In the genomic region with DNA sequence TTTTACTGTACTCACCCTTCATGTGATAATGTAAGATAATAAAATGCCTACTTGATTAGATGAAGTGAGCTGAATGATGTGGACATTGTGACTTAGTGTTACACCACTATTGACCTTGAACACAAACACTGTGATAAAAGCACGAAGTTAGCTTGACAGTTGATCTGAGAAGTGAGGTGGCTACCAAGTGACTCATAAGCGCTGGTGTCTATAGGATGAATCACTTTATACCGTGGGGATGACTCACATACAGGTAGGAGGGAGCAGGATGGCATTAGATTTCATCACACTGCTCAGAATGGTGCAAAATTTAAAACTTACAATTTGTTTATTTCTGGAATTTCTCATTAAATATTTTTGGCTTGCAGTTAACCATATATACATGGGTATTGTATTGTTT, we compare ENCODE assay signal across 25 cellular contexts.
DNase-seq lines count a peak whose midpoint lies in the region; ATAC-seq and TF ChIP-seq lines count a peak whose summit lies in the region.
"Had no signal": no experiment of that assay in that cellular context is flagged by ENCODE, and none has a peak within 500 bp of the region (broad histone marks: within the 10 kb centered on the region; RNA-seq: fewer than 3 reads in every experiment).

No MANE protein-coding gene starts in this region.

- POLR2A ChIA-PET in IMR-90 (lab: Charles Lee; ENCODE audit: unreplicated experiment), result interaction anchor here (0.6 kb wide), 1 partner anchor 115 kb away, joined by 3 read pairs; no protein-coding TSS in a partner anchor

- dilution Hi-C loops in IMR-90 (cut with HindIII; ENCODE audit: low sequenced_read_pairs, unreplicated experiment) (no loop called here), mammary epithelial cell (cut with HindIII; ENCODE audit: low sequenced_read_pairs) (no loop called here)

- H3K9ac ChIP-seq in IMR-90 (ENCODE audit: low read depth, low read length) (no peak overlapping the region), mammary epithelial cell (ENCODE audit: insufficient read depth, low read length) (no peak overlapping the region), neural progenitor cell (no peak overlapping the region)
- H3K9ac ChIP-seq: BLaER1, KMS-11 had no signal

- TF ChIP-seq CTCF in IMR-90 (conservative IDR thresholded peaks at IDR 0.05; ENCODE audit: low read depth, low read length), result no peak
- no peak for TF ChIP-seq CTCF in mammary epithelial cell (conservative IDR thresholded peaks at IDR 0.05 in 1 of 2, IDR thresholded peaks at IDR 0.05 in 1 of 2; ENCODE audit: extremely low read depth in 1 of 2, insufficient read depth in 1 of 2, low read depth in 1 of 2, low read length in 2 of 2)
- no peak for TF ChIP-seq CTCF in neural progenitor cell (IDR thresholded peaks at IDR 0.05)
- no peak for TF ChIP-seq CTCF in left lung (IDR thresholded peaks at IDR 0.05)

- H3K23ac ChIP-seq in IMR-90 (ENCODE audit: low read depth, low read length), result no peak overlapping the region

- H2AFZ ChIP-seq in IMR-90 (replicated peaks; ENCODE audit: low read length, poor library complexity) (no peak overlapping the region), mammary epithelial cell (ENCODE audit: low read depth, low read length) (no peak overlapping the region), neural progenitor cell (replicated peaks) (no peak overlapping the region)

- H3K9me3 Mint-ChIP-seq in neural progenitor cell, result peaks cover 5% of the 10 kb centered on the region
- H3K9me3 Mint-ChIP-seq: stimulated activated memory B cell treated with anti-CD40 and anti-IgM and Interleukin-4, amounts not matched to agents 10 μg/mL and 1 μg/mL and 100 μg/mL, for 72 hours had no signal

- no peak overlapping the region for H3K4me3 Mint-ChIP-seq in neural progenitor cell
- H3K4me3 Mint-ChIP-seq: naive thymus-derived CD8-positive, alpha-beta T cell; stimulated activated memory B cell treated with anti-CD40 and anti-IgM and Interleukin-4, amounts not matched to agents 10 μg/mL and 1 μg/mL and 100 μg/mL, for 72 hours had no signal

- H4K5ac ChIP-seq in IMR-90 (ENCODE audit: low read depth, low read length), result no peak overlapping the region

- H4K91ac ChIP-seq in IMR-90 (ENCODE audit: insufficient read depth, low read depth, low read length), result no peak overlapping the region

- no peak overlapping the region for H2BK15ac ChIP-seq in IMR-90 (ENCODE audit: low read depth, low read length)

- no peak overlapping the region for H4K8ac ChIP-seq in IMR-90 (ENCODE audit: low read depth in 2 of 2, low read length in 2 of 2)

- no peak overlapping the region for H2BK5ac ChIP-seq in IMR-90 (ENCODE audit: low read depth, low read length, poor library complexity, severe bottlenecking)

- no peak overlapping the region for H3K56ac ChIP-seq in IMR-90 (ENCODE audit: extremely low read depth, insufficient read depth, low read length)

- TF ChIP-seq POLR2A in IMR-90 (IDR thresholded peaks at IDR 0.05; ENCODE audit: low read depth, low read length), result no peak

- H3K27ac ChIP-seq in IMR-90 (ENCODE audit: insufficient read depth, low read length), result no peak overlapping the region
- H3K27ac ChIP-seq in mammary epithelial cell (ENCODE audit: insufficient read depth, low read depth, low read length), result peak overlapping the region; percentile 35
- no peak overlapping the region for H3K27ac ChIP-seq in neural progenitor cell
- H3K27ac ChIP-seq in left lung, result no peak overlapping the region
- H3K27ac ChIP-seq: BLaER1, body of pancreas, KMS-11, SJSA1, tibial nerve had no signal

- H3K36me3 Mint-ChIP-seq in neural progenitor cell, result no peaks in the 10 kb centered on the region
- H3K36me3 Mint-ChIP-seq: naive thymus-derived CD8-positive, alpha-beta T cell; stimulated activated memory B cell treated with anti-CD40 and anti-IgM and Interleukin-4, amounts not matched to agents 10 μg/mL and 1 μg/mL and 100 μg/mL, for 72 hours had no signal

- H2AK9ac ChIP-seq in IMR-90 (replicated peaks; ENCODE audit: low read depth, low read length, poor library complexity), result no peak overlapping the region

- no peak overlapping the region for H3K4me2 ChIP-seq in IMR-90 (ENCODE audit: low read depth, low read length)
- peak overlapping the region; percentile 2 for H3K4me2 ChIP-seq in mammary epithelial cell (ENCODE audit: insufficient read depth, low read depth, low read length)
- no peak overlapping the region for H3K4me2 ChIP-seq in neural progenitor cell
- H3K4me2 ChIP-seq: BLaER1, KMS-11 had no signal

- H3K4me1 ChIP-seq in IMR-90 (ENCODE audit: control insufficient read depth, insufficient read depth, low read length) (no peaks in the 10 kb centered on the region), mammary epithelial cell (ENCODE audit: insufficient read depth, low read length) (no peaks in the 10 kb centered on the region), neural progenitor cell (peaks cover 8% of the 10 kb centered on the region), left lung (no peaks in the 10 kb centered on the region)
- H3K4me1 ChIP-seq: BLaER1, body of pancreas, SJSA1, tibial nerve had no signal

- H3K27me3 Mint-ChIP-seq in neural progenitor cell (ENCODE audit: insufficient read depth, low read depth), result no peaks in the 10 kb centered on the region
- H3K27me3 Mint-ChIP-seq: naive thymus-derived CD8-positive, alpha-beta T cell; progenitor cell of endocrine pancreas; stimulated activated memory B cell treated with anti-CD40 and anti-IgM and Interleukin-4, amounts not matched to agents 10 μg/mL and 1 μg/mL and 100 μg/mL, for 72 hours had no signal

- in situ Hi-C loops in IMR-90 (cut with MboI; ENCODE audit: low sequenced_read_pairs) (no loop called here), mammary epithelial cell (cut with MboI; ENCODE audit: low sequenced_read_pairs in 2 of 2) (no loop called here)

- no peak overlapping the region for H3K4ac ChIP-seq in IMR-90 (ENCODE audit: low read depth, low read length)

- H4K20me1 ChIP-seq in IMR-90 (ENCODE audit: insufficient read depth, low read length), result no peaks in the 10 kb centered on the region
- H4K20me1 ChIP-seq in mammary epithelial cell (ENCODE audit: insufficient read depth, low read length), result no peaks in the 10 kb centered on the region
- no peaks in the 10 kb centered on the region for H4K20me1 ChIP-seq in neural progenitor cell (ENCODE audit: low read depth)
- H4K20me1 ChIP-seq: BLaER1 had no signal

- H3K4me1 Mint-ChIP-seq in neural progenitor cell, result peaks cover 36% of the 10 kb centered on the region
- H3K4me1 Mint-ChIP-seq: naive thymus-derived CD8-positive, alpha-beta T cell; stimulated activated memory B cell treated with anti-CD40 and anti-IgM and Interleukin-4, amounts not matched to agents 10 μg/mL and 1 μg/mL and 100 μg/mL, for 72 hours had no signal

- H3K27ac Mint-ChIP-seq in neural progenitor cell, result peak overlapping the region; percentile 82
- H3K27ac Mint-ChIP-seq: naive thymus-derived CD8-positive, alpha-beta T cell; progenitor cell of endocrine pancreas; stimulated activated memory B cell treated with anti-CD40 and anti-IgM and Interleukin-4, amounts not matched to agents 10 μg/mL and 1 μg/mL and 100 μg/mL, for 72 hours had no signal

- no peaks in the 10 kb centered on the region for H3K36me3 ChIP-seq in IMR-90 (ENCODE audit: control insufficient read depth, insufficient read depth, low read length)
- H3K36me3 ChIP-seq in mammary epithelial cell (ENCODE audit: insufficient read depth, low read length), result no peaks in the 10 kb centered on the region
- H3K36me3 ChIP-seq in neural progenitor cell, result no peaks in the 10 kb centered on the region
- H3K36me3 ChIP-seq in left lung, result no peaks in the 10 kb centered on the region
- H3K36me3 ChIP-seq: BLaER1, SJSA1, tibial nerve had no signal

- no peaks in the 10 kb centered on the region for H3K9me1 ChIP-seq in IMR-90 (ENCODE audit: insufficient read depth, low read length)

- BruUV-seq in IMR-90 (replicated peaks; lab: Mats Ljungman, UMichigan), result no TSS peak
- BruUV-seq in mammary epithelial cell (replicated peaks; lab: Mats Ljungman, UMichigan), result no TSS peak

- intact Hi-C loops in IMR-90 (cut with micrococcal nuclease) (no loop called here), mammary epithelial cell (cut with micrococcal nuclease) (loop anchor here (1.0 to 5.0 kb wide), 2 partner anchors 55 to 152 kb away; no protein-coding TSS in a partner anchor), left lung (cut with DNase I) (no loop called here)

- H3K18ac ChIP-seq in IMR-90 (ENCODE audit: low read depth, low read length), result no peak overlapping the region

- H3K79me2 ChIP-seq in mammary epithelial cell (ENCODE audit: insufficient read depth, low read length) (no peaks in the 10 kb centered on the region), neural progenitor cell (ENCODE audit: low read depth) (no peaks in the 10 kb centered on the region)

- H3K27me3 ChIP-seq in IMR-90 (ENCODE audit: control insufficient read depth, insufficient read depth, low read length), result no peaks in the 10 kb centered on the region
- no peaks in the 10 kb centered on the region for H3K27me3 ChIP-seq in mammary epithelial cell (ENCODE audit: insufficient read depth, low read length)
- H3K27me3 ChIP-seq in neural progenitor cell, result no peaks in the 10 kb centered on the region
- no peaks in the 10 kb centered on the region for H3K27me3 ChIP-seq in left lung
- H3K27me3 ChIP-seq: BLaER1, body of pancreas, SJSA1, tibial nerve had no signal

- no CpG with 5 or more reads among the region's 3 CpGs for WGBS in IMR-90 (ENCODE audit: extremely low coverage in 2 of 2, insufficient read length in 1 of 2), 2 experiments
- WGBS in mammary epithelial cell (ENCODE audit: low coverage, missing lambda C conversion rate), result 0% methylated on average over 3 of the region's 3 CpGs

- H2AK5ac ChIP-seq in IMR-90 (ENCODE audit: low read depth, low read length), result no peak overlapping the region

- no peak overlapping the region for H2BK20ac ChIP-seq in IMR-90 (ENCODE audit: low read depth, low read length)

- no peaks in the 10 kb centered on the region for H3K79me1 ChIP-seq in IMR-90 (ENCODE audit: low read depth in 1 of 2, low read length in 2 of 2)

- H3K14ac ChIP-seq in IMR-90 (replicated peaks; ENCODE audit: low read depth, low read length), result no peak overlapping the region

- H3K4me3 ChIP-seq in IMR-90 (ENCODE audit: insufficient read depth, low read depth, low read length) (no peak overlapping the region), mammary epithelial cell (replicated peaks in 1 of 3; ENCODE audit: insufficient read depth in 1 of 3, low read depth in 2 of 3, low read length in 3 of 3) (no peak overlapping the region), neural progenitor cell (no peak overlapping the region), left lung (no peak overlapping the region)
- H3K4me3 ChIP-seq: BLaER1, body of pancreas, lung, SJSA1, tibial nerve had no signal

- no peaks in the 10 kb centered on the region for H3K9me3 ChIP-seq in IMR-90 (ENCODE audit: control insufficient read depth, insufficient read depth, low read length)
- peaks cover 2% of the 10 kb centered on the region for H3K9me3 ChIP-seq in mammary epithelial cell (replicated peaks; ENCODE audit: insufficient read depth, low read length)
- H3K9me3 ChIP-seq in neural progenitor cell (ENCODE audit: low read depth), result no peaks in the 10 kb centered on the region
- peaks cover 0 to 3% of the 10 kb centered on the region in 2 donors for H3K9me3 ChIP-seq in left lung
- H3K9me3 ChIP-seq: SJSA1 had no signal

- no peak for TF ChIP-seq RAD21 in IMR-90 (IDR thresholded peaks at IDR 0.05; ENCODE audit: low read length)

- no peaks in the 10 kb centered on the region for H3F3A ChIP-seq in neural progenitor cell (ENCODE audit: low read depth)

- CTCF ChIA-PET in IMR-90 (lab: Yijun Ruan, JAX), result no interaction called here
- CTCF ChIA-PET in mammary epithelial cell (lab: Charles Lee; ENCODE audit: low non-redundant PET), result no interaction called here

- DNase-seq in ELR (ENCODE audit: low read depth), result peak; percentile 36
- DNase-seq in IMR-90, result peak; percentile 25
- DNase-seq in mammary epithelial cell, result peak; percentile 83
- DNase-seq in neural progenitor cell (ENCODE audit: low spot score), result no peak
- no peak for DNase-seq in left lung
- no peak for DNase-seq in DMS79 (lab: John Stamatoyannopoulos, UW)
- DNase-seq: activated CD4-positive, alpha-beta T cell treated with anti-CD3 and anti-CD28 coated beads for 4 hours; activated naive CD4-positive, alpha-beta T cell treated with anti-CD3 and anti-CD28 coated beads, Interleukin-2, amount 50 U/mL, for 16 hours; activated T-cell treated with anti-CD3 and anti-CD28 coated beads for 4 hours; dermis blood vessel endothelial cell; erythroblast; GOT3; naive thymus-derived CD8-positive, alpha-beta T cell; NCI-H146; NCI-H2227 treated with DMSO at 0.1 percent for 48 hours; T1000 had no signal

- ATAC-seq in IMR-90 (ENCODE audit: low read depth) (no peak), left lung (no peak), GM18873 (IDR thresholded peaks at IDR 0.05; ENCODE audit: low FRiP score, unreplicated experiment) (no peak)
- ATAC-seq: body of pancreas; naive thymus-derived CD8-positive, alpha-beta T cell; stimulated activated memory B cell treated with anti-CD40 and anti-IgM and Interleukin-4, amounts not matched to agents 10 μg/mL and 1 μg/mL and 100 μg/mL, for 72 hours had no signal

- H2BK120ac ChIP-seq in IMR-90 (ENCODE audit: low read depth, low read length), result no peak overlapping the region

Comparison
In these comparisons a context has a peak if more than half of its experiments do, and no peak if none do; other contexts are left out.
1. DNase-seq: peak in ELR (single experiment), IMR-90 (single experiment) and mammary epithelial cell (single experiment); none in neural progenitor cell (single experiment), left lung (0 of 2) and DMS79 (single experiment).